21 cellular contexts compared by ENCODE assay signal in genomic region chr7:153084283-153084682, GRCh38.
"Had no signal": no experiment of that assay in that cellular context is flagged by ENCODE, and none has a peak within 500 bp of the region (broad histone marks: within the 10 kb centered on the region; RNA-seq: fewer than 3 reads in every experiment).

No MANE protein-coding gene starts in this region.

- H3K36me3 Mint-ChIP-seq: memory B cell; natural killer cell; stimulated activated naive B cell treated with anti-CD40 and anti-IgM and Interleukin-4, amounts not matched to agents 10 μg/mL and 1 μg/mL and 100 μg/mL, for 72 hours had no signal

- H3K27me3 Mint-ChIP-seq: memory B cell; stimulated activated naive B cell treated with anti-CD40 and anti-IgM and Interleukin-4, amounts not matched to agents 10 μg/mL and 1 μg/mL and 100 μg/mL, for 72 hours; stimulated activated naive CD8-positive, alpha-beta T cell treated with anti-CD3 and anti-CD28 coated beads, Interleukin-15, Interleukin-2, amounts not matched to agents 100 ng/mL and 50 ng/mL, for 24 hours had no signal

- H3K4me3 ChIP-seq: esophagus squamous epithelium, lung, psoas muscle, right lobe of liver, suprapubic skin, transverse colon, upper lobe of right lung, uterus had no signal

- H3K9me3 ChIP-seq: esophagus squamous epithelium, psoas muscle, right lobe of liver, suprapubic skin, transverse colon, upper lobe of right lung, uterus had no signal

- H3K9me3 Mint-ChIP-seq: memory B cell; neural crest cell; stimulated activated naive CD8-positive, alpha-beta T cell treated with anti-CD3 and anti-CD28 coated beads, Interleukin-15, Interleukin-2, amounts not matched to agents 100 ng/mL and 50 ng/mL, for 24 hours had no signal

- H3K4me1 ChIP-seq: esophagus squamous epithelium, psoas muscle, right lobe of liver, suprapubic skin, transverse colon, upper lobe of right lung, uterus had no signal

- H3K27ac ChIP-seq: esophagus squamous epithelium, psoas muscle, right lobe of liver, suprapubic skin, transverse colon, upper lobe of right lung, uterus had no signal

- H3K4me1 Mint-ChIP-seq: memory B cell; natural killer cell; neural crest cell; stimulated activated naive B cell treated with anti-CD40 and anti-IgM and Interleukin-4, amounts not matched to agents 10 μg/mL and 1 μg/mL and 100 μg/mL, for 72 hours had no signal

- H3K4me3 Mint-ChIP-seq: effector memory CD8-positive, alpha-beta T cell; memory B cell; natural killer cell; neural crest cell; stimulated activated naive B cell treated with anti-CD40 and anti-IgM and Interleukin-4, amounts not matched to agents 10 μg/mL and 1 μg/mL and 100 μg/mL, for 72 hours; stimulated activated naive CD8-positive, alpha-beta T cell treated with anti-CD3 and anti-CD28 coated beads, Interleukin-15, Interleukin-2, amounts not matched to agents 100 ng/mL and 50 ng/mL, for 24 hours had no signal

- H3K27me3 ChIP-seq: esophagus squamous epithelium, right lobe of liver, suprapubic skin, transverse colon, upper lobe of right lung, uterus had no signal

- H3K27ac Mint-ChIP-seq: effector memory CD8-positive, alpha-beta T cell; memory B cell; natural killer cell; stimulated activated naive B cell treated with anti-CD40 and anti-IgM and Interleukin-4, amounts not matched to agents 10 μg/mL and 1 μg/mL and 100 μg/mL, for 72 hours; stimulated activated naive CD8-positive, alpha-beta T cell treated with anti-CD3 and anti-CD28 coated beads, Interleukin-15, Interleukin-2, amounts not matched to agents 100 ng/mL and 50 ng/mL, for 24 hours had no signal

- H3K36me3 ChIP-seq: esophagus squamous epithelium, right lobe of liver, suprapubic skin, transverse colon, upper lobe of right lung, uterus had no signal

- ATAC-seq: effector memory CD8-positive, alpha-beta T cell; left lobe of liver; natural killer cell; psoas muscle; right lobe of liver; stimulated activated naive B cell treated with anti-CD40 and anti-IgM and Interleukin-4, amounts not matched to agents 10 μg/mL and 1 μg/mL and 100 μg/mL, for 72 hours; upper lobe of right lung had no signal

- DNase-seq: cortex of kidney; effector memory CD8-positive, alpha-beta T cell; erythroblast; esophagus squamous epithelium; natural killer cell; posterior cingulate gyrus; psoas muscle; right lobe of liver; small intestine; stimulated activated CD4-positive, alpha-beta T cell treated with anti-CD3 and anti-CD28 coated beads, Interleukin-15, amount 100 ng/mL, for 24 hours; stimulated activated CD4-positive, alpha-beta T cell treated with anti-CD3 and anti-CD28 coated beads, Interleukin-2, amount 100 ng/mL, for 48 hours; stimulated activated naive B cell treated with anti-CD40 and anti-IgM and Interleukin-4, amounts not matched to agents 10 μg/mL and 1 μg/mL and 100 μg/mL, for 72 hours; transverse colon; upper lobe of right lung; uterus had no signal
